In the genomic region with DNA sequence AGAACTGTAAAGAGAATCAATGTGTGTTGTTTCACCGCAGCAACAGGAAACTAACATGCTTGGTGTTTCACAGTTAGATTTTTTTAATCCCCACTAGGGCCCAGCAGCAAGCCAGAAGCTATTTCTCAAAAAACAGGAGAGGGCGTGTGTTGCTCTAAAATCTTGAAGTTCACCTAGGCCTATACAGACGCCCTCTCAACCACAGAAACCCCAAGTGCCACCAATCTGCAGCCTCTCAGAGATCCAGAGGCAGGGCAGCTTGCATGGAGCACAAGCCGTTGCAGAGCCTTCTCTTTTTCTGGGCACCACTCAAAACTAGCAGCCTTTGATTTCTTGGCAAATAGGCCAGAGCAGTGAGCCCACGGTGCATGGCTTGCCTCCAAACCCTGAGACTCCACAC, we compare ENCODE assay signal across 26 cellular contexts.
DNase-seq lines count a peak whose midpoint lies in the region; ATAC-seq, FAIRE-seq and TF ChIP-seq lines count a peak whose summit lies in the region.
"Had no signal": no experiment of that assay in that cellular context is flagged by ENCODE, and none has a peak within 500 bp of the region (broad histone marks: within the 10 kb centered on the region; RNA-seq: fewer than 3 reads in every experiment).

No MANE protein-coding gene starts in this region.

- POLR2A ChIA-PET in activated CD8-positive, alpha-beta T cell treated with anti-CD3 and anti-CD28 coated beads for 36 hours (lab: Charles Lee): no interaction called here
- POLR2A ChIA-PET in HepG2 (lab: Yijun Ruan, JAX): no interaction called here

- no peak overlapping the region for H3K27ac ChIP-seq in BLaER1 treated with 17β-estradiol and CSF1 and Interleukin-3, amounts not matched to agents 10 nM and 100 nM
- no peak overlapping the region for H3K27ac ChIP-seq in HepG2 (ENCODE audit: extremely low read length, insufficient read depth, low read length)
- no peak overlapping the region for H3K27ac ChIP-seq in body of pancreas
- H3K27ac ChIP-seq: esophagus muscularis mucosa, prostate gland, tibial artery had no signal

- TF ChIP-seq CTCF in Loucy (conservative IDR thresholded peaks at IDR 0.05; ENCODE audit: low read length): peak; percentile 31; the same call in 1 of the 2 replicates
- no peak for TF ChIP-seq CTCF in activated CD8-positive, alpha-beta T cell treated with anti-CD3 and anti-CD28 coated beads for 36 hours (IDR thresholded peaks at IDR 0.05)
- no peak for TF ChIP-seq CTCF in HepG2 (CRISPR knock-in tag; IDR thresholded peaks at IDR 0.05)
- TF ChIP-seq CTCF in body of pancreas (IDR thresholded peaks at IDR 0.05): no peak

- no peaks in the 10 kb centered on the region for H3K27me3 ChIP-seq in BLaER1 treated with 17β-estradiol and CSF1 and Interleukin-3, amounts not matched to agents 10 nM and 100 nM
- H3K27me3 ChIP-seq in Loucy (ENCODE audit: insufficient read depth, low read length, poor library complexity, severe bottlenecking) (no peaks in the 10 kb centered on the region), HepG2 (ENCODE audit: control insufficient read depth in 1 of 2, insufficient read depth in 2 of 2, low read length in 2 of 2) (peaks cover 4 to 8% of the 10 kb centered on the region in 2 experiments; a peak in 4 of 5 replicates), body of pancreas (no peaks in the 10 kb centered on the region)
- H3K27me3 ChIP-seq: tibial artery had no signal

- no peak for FAIRE-seq in HepG2 (lab: Jason Lieb, UNC)
- FAIRE-seq: keratinocyte, RCC 7860 had no signal

- H3K36me3 Mint-ChIP-seq in activated CD8-positive, alpha-beta T cell treated with anti-CD3 and anti-CD28 coated beads for 36 hours (ENCODE audit: low read depth): no peaks in the 10 kb centered on the region
- H3K36me3 Mint-ChIP-seq in immature natural killer cell: peaks cover 0 to 1% (median 0%) of the 10 kb centered on the region in 3 donors
- H3K36me3 Mint-ChIP-seq in activated T-helper 2 cell treated with anti-CD3 and anti-CD28 coated beads, Interferon-gamma antibody, Interleukin-2, Interleukin-4, amounts not matched to agents 10 μg/mL and 5 μg/mL and 100 μg/mL, durations not matched to agents 14 hours and 24 hours and 36 hours (ENCODE audit: low read depth): no peaks in the 10 kb centered on the region
- H3K36me3 Mint-ChIP-seq: activated naive CD8-positive, alpha-beta T cell treated with anti-CD3 and anti-CD28 coated beads, Interleukin-2, amount 10 ng/mL, durations not matched to agents 7 days and 5 days had no signal

- H3K36me3 ChIP-seq in BLaER1 treated with 17β-estradiol and CSF1 and Interleukin-3, amounts not matched to agents 10 nM and 100 nM: no peaks in the 10 kb centered on the region
- H3K36me3 ChIP-seq in Loucy (ENCODE audit: insufficient read depth, low read length) (no peaks in the 10 kb centered on the region), HepG2 (replicated peaks in 1 of 2; ENCODE audit: control insufficient read depth in 1 of 2, insufficient read depth in 2 of 2, low read length in 2 of 2) (no peaks in the 10 kb centered on the region), body of pancreas (replicated peaks in 1 of 2; ENCODE audit: insufficient read depth in 1 of 2, low read depth in 2 of 2) (no peaks in the 10 kb centered on the region)
- H3K36me3 ChIP-seq: esophagus muscularis mucosa, prostate gland, tibial artery had no signal

- H3K4me2 ChIP-seq in BLaER1 treated with 17β-estradiol and CSF1 and Interleukin-3, amounts not matched to agents 10 nM and 100 nM: peak overlapping the region in 8 of 11 experiments; percentile 3 to 60 (median 41); a peak in 13 of 22 replicates
- H3K4me2 ChIP-seq in Loucy (ENCODE audit: low read depth, low read length, poor library complexity, severe bottlenecking) (no peak overlapping the region), HepG2 (ENCODE audit: low read depth, low read length) (no peak overlapping the region)

- peaks cover 5 to 24% (median 11%) of the 10 kb centered on the region in 10 experiments; a peak in 19 of 20 replicates for H3K4me1 ChIP-seq in BLaER1 treated with 17β-estradiol and CSF1 and Interleukin-3, amounts not matched to agents 10 nM and 100 nM
- no peaks in the 10 kb centered on the region for H3K4me1 ChIP-seq in Loucy (ENCODE audit: insufficient read depth, low read length, poor library complexity, severe bottlenecking)
- H3K4me1 ChIP-seq in HepG2 (ENCODE audit: insufficient read depth, low read length): no peaks in the 10 kb centered on the region
- no peaks in the 10 kb centered on the region for H3K4me1 ChIP-seq in body of pancreas
- H3K4me1 ChIP-seq: esophagus muscularis mucosa, prostate gland, tibial artery had no signal

- no peak overlapping the region for H3K27ac Mint-ChIP-seq in activated CD8-positive, alpha-beta T cell treated with anti-CD3 and anti-CD28 coated beads for 36 hours
- peak overlapping the region in 1 of 6 donors; percentile 7 for H3K27ac Mint-ChIP-seq in immature natural killer cell
- no peak overlapping the region for H3K27ac Mint-ChIP-seq in activated T-helper 2 cell treated with anti-CD3 and anti-CD28 coated beads, Interferon-gamma antibody, Interleukin-2, Interleukin-4, amounts not matched to agents 10 μg/mL and 5 μg/mL and 100 μg/mL, durations not matched to agents 14 hours and 24 hours and 36 hours
- H3K27ac Mint-ChIP-seq: activated naive CD8-positive, alpha-beta T cell treated with anti-CD3 and anti-CD28 coated beads, Interleukin-2, amount 10 ng/mL, durations not matched to agents 7 days and 5 days; activated T-cell treated with anti-CD3 and anti-CD28 coated beads, Interleukin-2, amount 50 U/mL, for 24 hours; T-helper 2 cell treated with Interferon-gamma antibody and Interleukin-4, amounts not matched to agents 5 μg/mL and 100 μg/mL, for 36 hours had no signal

- CTCF ChIA-PET in activated CD8-positive, alpha-beta T cell treated with anti-CD3 and anti-CD28 coated beads for 36 hours (lab: Charles Lee): no interaction called here
- CTCF ChIA-PET in HepG2 (lab: Yijun Ruan, JAX; ENCODE audit: low intra/inter-chr PET ratio, low total read pairs): no interaction called here

- DNase-seq in activated CD8-positive, alpha-beta T cell treated with anti-CD3 and anti-CD28 coated beads for 36 hours: peak; percentile 10
- DNase-seq in immature natural killer cell (peak; percentile 58 to 69 (median 68)), NCI-H2107 (lab: John Stamatoyannopoulos, UW) (no peak), HepG2 (ENCODE audit: low spot score) (no peak), body of pancreas (no peak)
- no peak for DNase-seq in activated T-helper 2 cell treated with anti-CD3 and anti-CD28 coated beads, Interferon-gamma antibody, Interleukin-2, Interleukin-4, amounts not matched to agents 10 μg/mL and 5 μg/mL and 100 μg/mL, durations not matched to agents 14 hours and 24 hours and 36 hours (ENCODE audit: low spot score)
- DNase-seq: activated gamma-delta T cell treated with Interleukin-2 at 50 U/mL for 16 hours; activated naive CD8-positive, alpha-beta T cell treated with anti-CD3 and anti-CD28 coated beads, Interleukin-2, amount 10 ng/mL, durations not matched to agents 7 days and 5 days; activated T-cell treated with anti-CD3 and anti-CD28 coated beads, Interleukin-2, amount 50 U/mL, for 24 hours; AML-193; DMS153; foreskin fibroblast; HCEC 1CT; NCI-H1436 treated with DMSO at 0.1 percent for 48 hours; NCI-H2081 treated with DMSO at 0.1 percent for 48 hours; NCI-H345; stimulated activated CD4-positive, alpha-beta T cell treated with anti-CD3 and anti-CD28 coated beads, Interleukin-4, amount 100 ng/mL, for 1 hour; tibial artery had no signal

- TF ChIP-seq RAD21 in HepG2 (CRISPR knock-in tag; IDR thresholded peaks at IDR 0.05): no peak

- peaks cover 5 to 16% (median 13%) of the 10 kb centered on the region in 11 experiments for H3K9me3 ChIP-seq in BLaER1 treated with 17β-estradiol and CSF1 and Interleukin-3, amounts not matched to agents 10 nM and 100 nM (replicated peaks in 1 of 11)
- H3K9me3 ChIP-seq in Loucy (ENCODE audit: insufficient read depth, low read depth, low read length) (no peaks in the 10 kb centered on the region; the same call in 1 of the 2 replicates), HepG2 (ENCODE audit: low read length) (no peaks in the 10 kb centered on the region), body of pancreas (no peaks in the 10 kb centered on the region)
- H3K9me3 ChIP-seq: prostate gland had no signal

- BruUV-seq in HepG2 (replicated peaks; lab: Mats Ljungman, UMichigan): no TSS peak

- intact Hi-C loops in activated CD8-positive, alpha-beta T cell treated with anti-CD3 and anti-CD28 coated beads for 36 hours (cut with micrococcal nuclease): no loop called here
- intact Hi-C loops in HepG2 (cut with micrococcal nuclease; ENCODE audit: unreplicated experiment): no loop called here
- intact Hi-C loops in activated T-helper 2 cell treated with anti-CD3 and anti-CD28 coated beads, Interferon-gamma antibody, Interleukin-2, Interleukin-4, amounts not matched to agents 10 μg/mL and 5 μg/mL and 100 μg/mL, durations not matched to agents 14 hours and 24 hours and 36 hours (cut with micrococcal nuclease): no loop called here
- intact Hi-C loops in body of pancreas (cut with DNase I): no loop called here

- H3K9ac ChIP-seq in BLaER1 treated with 17β-estradiol and CSF1 and Interleukin-3, amounts not matched to agents 10 nM and 100 nM: no peak overlapping the region
- H3K9ac ChIP-seq in Loucy (ENCODE audit: low read depth, low read length, poor library complexity, severe bottlenecking) (no peak overlapping the region), HepG2 (ENCODE audit: insufficient read depth, low read depth, low read length) (no peak overlapping the region)

- H3K4me3 Mint-ChIP-seq in activated CD8-positive, alpha-beta T cell treated with anti-CD3 and anti-CD28 coated beads for 36 hours: no peak overlapping the region
- peak overlapping the region; percentile 38 to 68 (median 46) for H3K4me3 Mint-ChIP-seq in immature natural killer cell
- no peak overlapping the region for H3K4me3 Mint-ChIP-seq in activated T-helper 2 cell treated with anti-CD3 and anti-CD28 coated beads, Interferon-gamma antibody, Interleukin-2, Interleukin-4, amounts not matched to agents 10 μg/mL and 5 μg/mL and 100 μg/mL, durations not matched to agents 14 hours and 24 hours and 36 hours (ENCODE audit: low read depth)
- H3K4me3 Mint-ChIP-seq: activated naive CD8-positive, alpha-beta T cell treated with anti-CD3 and anti-CD28 coated beads, Interleukin-2, amount 10 ng/mL, durations not matched to agents 7 days and 5 days; activated T-cell treated with anti-CD3 and anti-CD28 coated beads, Interleukin-2, amount 50 U/mL, for 24 hours; T-helper 2 cell treated with Interferon-gamma antibody and Interleukin-4, amounts not matched to agents 5 μg/mL and 100 μg/mL, for 36 hours had no signal

- H3K9me2 ChIP-seq in Loucy (replicated peaks; ENCODE audit: low read depth, low read length): no peaks in the 10 kb centered on the region

- H3F3A ChIP-seq in Loucy (ENCODE audit: low read depth): no peaks in the 10 kb centered on the region

- peaks cover 0 to 4% (median 0%) of the 10 kb centered on the region in 11 experiments; a peak in 1 of 22 replicates for H4K20me1 ChIP-seq in BLaER1 treated with 17β-estradiol and CSF1 and Interleukin-3, amounts not matched to agents 10 nM and 100 nM
- H4K20me1 ChIP-seq in Loucy (ENCODE audit: insufficient read depth, low read length, poor library complexity, severe bottlenecking): no peaks in the 10 kb centered on the region
- no peaks in the 10 kb centered on the region for H4K20me1 ChIP-seq in HepG2 (ENCODE audit: insufficient read depth, low read length)

- no peak for TF ChIP-seq EP300 in HepG2 (IDR thresholded peaks at IDR 0.05; ENCODE audit: low read depth in 2 of 2, low read length in 2 of 2)
- TF ChIP-seq EP300 in HepG2 (CRISPR knock-in tag; IDR thresholded peaks at IDR 0.05; ENCODE audit: borderline replicate concordance): no peak

- no CpG with 5 or more reads among the region's 5 CpGs for WGBS in HepG2 (ENCODE audit: low lambda C conversion rate)
- 44 to 59% methylated on average over 5 of the region's 5 CpGs for WGBS in body of pancreas, 2 donors

- H2AFZ ChIP-seq in Loucy (ENCODE audit: low read length): no peak overlapping the region
- H2AFZ ChIP-seq in HepG2 (ENCODE audit: low read length): no peak overlapping the region

- no peak for TF ChIP-seq POLR2A in HepG2 (IDR thresholded peaks at IDR 0.05; ENCODE audit: insufficient read depth in 1 of 2, low read depth in 2 of 2, low read length in 2 of 2)
- TF ChIP-seq POLR2A in body of pancreas (IDR thresholded peaks at IDR 0.05): no peak

- peaks cover 4% of the 10 kb centered on the region for H3K9me3 Mint-ChIP-seq in activated CD8-positive, alpha-beta T cell treated with anti-CD3 and anti-CD28 coated beads for 36 hours
- peaks cover 0 to 2% (median under 1%) of the 10 kb centered on the region in 6 donors for H3K9me3 Mint-ChIP-seq in immature natural killer cell
- H3K9me3 Mint-ChIP-seq in activated T-helper 2 cell treated with anti-CD3 and anti-CD28 coated beads, Interferon-gamma antibody, Interleukin-2, Interleukin-4, amounts not matched to agents 10 μg/mL and 5 μg/mL and 100 μg/mL, durations not matched to agents 14 hours and 24 hours and 36 hours: no peaks in the 10 kb centered on the region
- H3K9me3 Mint-ChIP-seq: T-helper 2 cell treated with Interferon-gamma antibody and Interleukin-4, amounts not matched to agents 5 μg/mL and 100 μg/mL, for 36 hours had no signal

- H3K4me1 Mint-ChIP-seq in activated CD8-positive, alpha-beta T cell treated with anti-CD3 and anti-CD28 coated beads for 36 hours (ENCODE audit: low read depth): peaks cover 13% of the 10 kb centered on the region
- H3K4me1 Mint-ChIP-seq in immature natural killer cell: peaks cover 41 to 50% of the 10 kb centered on the region in 2 donors
- no peaks in the 10 kb centered on the region for H3K4me1 Mint-ChIP-seq in activated T-helper 2 cell treated with anti-CD3 and anti-CD28 coated beads, Interferon-gamma antibody, Interleukin-2, Interleukin-4, amounts not matched to agents 10 μg/mL and 5 μg/mL and 100 μg/mL, durations not matched to agents 14 hours and 24 hours and 36 hours (ENCODE audit: low read depth)

- no peaks in the 10 kb centered on the region for H3K79me2 ChIP-seq in Loucy (ENCODE audit: insufficient read depth, low read length)
- no peaks in the 10 kb centered on the region for H3K79me2 ChIP-seq in HepG2 (ENCODE audit: insufficient read depth, low read length)

- no peaks in the 10 kb centered on the region for H3K27me3 Mint-ChIP-seq in activated CD8-positive, alpha-beta T cell treated with anti-CD3 and anti-CD28 coated beads for 36 hours
- H3K27me3 Mint-ChIP-seq in immature natural killer cell (ENCODE audit: low read depth in 3 of 3): peaks cover 10 to 15% (median 15%) of the 10 kb centered on the region in 3 donors
- peaks cover 2% of the 10 kb centered on the region for H3K27me3 Mint-ChIP-seq in activated T-helper 2 cell treated with anti-CD3 and anti-CD28 coated beads, Interferon-gamma antibody, Interleukin-2, Interleukin-4, amounts not matched to agents 10 μg/mL and 5 μg/mL and 100 μg/mL, durations not matched to agents 14 hours and 24 hours and 36 hours (ENCODE audit: low read depth)

- H3K4me3 ChIP-seq in BLaER1 treated with 17β-estradiol and CSF1 and Interleukin-3, amounts not matched to agents 10 nM and 100 nM: no peak overlapping the region
- H3K4me3 ChIP-seq in Loucy (ENCODE audit: low read length, poor library complexity, severe bottlenecking): no peak overlapping the region
- H3K4me3 ChIP-seq in HepG2 (replicated peaks in 1 of 3; ENCODE audit: insufficient read depth in 1 of 3, low read depth in 2 of 3, low read length in 3 of 3): no peak overlapping the region
- no peak overlapping the region for H3K4me3 ChIP-seq in body of pancreas
- H3K4me3 ChIP-seq: esophagus muscularis mucosa, prostate gland, tibial artery had no signal

- in situ Hi-C loops in HepG2 (cut with HindIII; ENCODE audit: extremely low pct_ligation_motif_present, low pct_unique_long_range_greater_than_20kb): no loop called here

- ATAC-seq in activated CD8-positive, alpha-beta T cell treated with anti-CD3 and anti-CD28 coated beads for 36 hours: no peak
- ATAC-seq in HepG2 (no peak), body of pancreas (no peak)
- ATAC-seq: sciatic nerve had no signal

Comparison
In these comparisons a context has a peak if more than half of its experiments do, and no peak if none do; other contexts are left out.
1. H3K4me2 ChIP-seq: peak in BLaER1 treated with 17β-estradiol and CSF1 and Interleukin-3, amounts not matched to agents 10 nM and 100 nM (8 of 11); none in Loucy (single experiment) and HepG2 (single experiment).
2. DNase-seq: peak in activated CD8-positive, alpha-beta T cell treated with anti-CD3 and anti-CD28 coated beads for 36 hours (single experiment) and immature natural killer cell (3 of 3); none in NCI-H2107 (single experiment), HepG2 (single experiment), activated T-helper 2 cell treated with anti-CD3 and anti-CD28 coated beads, Interferon-gamma antibody, Interleukin-2, Interleukin-4, amounts not matched to agents 10 μg/mL and 5 μg/mL and 100 μg/mL, durations not matched to agents 14 hours and 24 hours and 36 hours (single experiment) and body of pancreas (0 of 4).
3. H3K4me3 Mint-ChIP-seq: peak in immature natural killer cell (5 of 5); none in activated CD8-positive, alpha-beta T cell treated with anti-CD3 and anti-CD28 coated beads for 36 hours (single experiment) and activated T-helper 2 cell treated with anti-CD3 and anti-CD28 coated beads, Interferon-gamma antibody, Interleukin-2, Interleukin-4, amounts not matched to agents 10 μg/mL and 5 μg/mL and 100 μg/mL, durations not matched to agents 14 hours and 24 hours and 36 hours (single experiment).